In genomic region chr9:33304367-33304766, GRCh38 we compare ENCODE assay signal across 15 cellular contexts. TPM values are rescaled to one million over a fixed set of nuclear protein-coding genes. Genes with fewer than 3 reads are reported as not detected.
DNase-seq lines count a peak whose midpoint lies in the region; ATAC-seq lines count a peak whose summit lies in the region.
"Had no signal": no experiment of that assay in that cellular context is flagged by ENCODE, and none has a peak within 500 bp of the region (broad histone marks: within the 10 kb centered on the region; RNA-seq: fewer than 3 reads in every experiment).

No MANE protein-coding gene starts in this region.

- intact Hi-C loops in Right ventricle myocardium inferior (cut with DNase I) = no loop called here

- DNase-seq in KBM-7 (peak; percentile 23), OCI-M1 (lab: John Stamatoyannopoulos, UW) (peak; percentile 4), NCI-H2107 treated with DMSO at 0.1 percent for 48 hours (lab: John Stamatoyannopoulos, UW; ENCODE audit: unreplicated experiment) (no peak), Right ventricle myocardium inferior (ENCODE audit: missing footprints) (no peak), dermis blood vessel endothelial cell (no peak)
- DNase-seq: CD8-positive, alpha-beta T cell; NCI-H1436 treated with DMSO at 0.1 percent for 48 hours; NCI-H2081; NCI-H2227 treated with DMSO at 0.1 percent for 48 hours; NCI-H526 treated with DMSO at 0.1 percent for 48 hours; NK-92 treated with Interleukin-12 subunit alpha and Interleukin-12 subunit beta, amount 100 ng/mL, for 24 hours; Peyer's patch; SHP77 treated with DMSO at 0.1 percent for 48 hours had no signal

- peak; percentile 52 for ATAC-seq in GM18867 (IDR thresholded peaks at IDR 0.05; ENCODE audit: unreplicated experiment)
- ATAC-seq in Right ventricle myocardium inferior = no peak
- no peak for ATAC-seq in GM19023 (IDR thresholded peaks at IDR 0.05; ENCODE audit: unreplicated experiment)
- ATAC-seq: CD8-positive, alpha-beta T cell had no signal

- in situ Hi-C loops in KBM-7 (cut with MboI; ENCODE audit: low pct_unique_long_range_greater_than_20kb, low sequenced_read_pairs) = no loop called here

RNA-seq across cellular contexts. Expression of gene NFX1, which starts 14.1 kb away (rescaled TPM):
- total RNA-seq in Right ventricle myocardium inferior = 29.3 TPM
- total RNA-seq in dermis blood vessel endothelial cell = 14.5 and 17.7 TPM in 2 replicates

RNA-seq across cellular contexts. Expression of gene CHMP5, which starts 39.5 kb away (rescaled TPM):
- total RNA-seq in Right ventricle myocardium inferior (51.5 TPM), dermis blood vessel endothelial cell (106 and 116 TPM in 2 replicates)

RNA-seq across cellular contexts. Expression of gene BAG1, which starts 39.9 kb away (rescaled TPM):
- total RNA-seq in Right ventricle myocardium inferior = 132 TPM
- total RNA-seq in dermis blood vessel endothelial cell = 39.7 and 48.3 TPM in 2 replicates

Comparison
In these comparisons a context has a peak if more than half of its experiments do, and no peak if none do; other contexts are left out.
1. DNase-seq: peak in KBM-7 (single experiment) and OCI-M1 (single experiment); none in NCI-H2107 treated with DMSO at 0.1 percent for 48 hours (single experiment), Right ventricle myocardium inferior (single experiment) and dermis blood vessel endothelial cell (single experiment).